In genomic region chr18:79581406-79581805, GRCh38 we compare ENCODE assay signal across 12 cellular contexts.
"Had no signal": no experiment of that assay in that cellular context is flagged by ENCODE, and none has a peak within 500 bp of the region (broad histone marks: within the 10 kb centered on the region; RNA-seq: fewer than 3 reads in every experiment).

No MANE protein-coding gene starts in this region.

- H2AFZ ChIP-seq: neural progenitor cell had no signal

- H3K9me3 ChIP-seq: esophagus muscularis mucosa, testis had no signal

- H3K27ac ChIP-seq: dorsolateral prefrontal cortex, esophagus muscularis mucosa, neural progenitor cell, testis had no signal

- H3K4me1 ChIP-seq: neural progenitor cell had no signal

- H3K27me3 ChIP-seq: dorsolateral prefrontal cortex, esophagus muscularis mucosa, neural progenitor cell, testis had no signal

- H3K36me3 ChIP-seq: esophagus muscularis mucosa, neural progenitor cell had no signal

- H3K9ac ChIP-seq: neural progenitor cell had no signal

- ATAC-seq: activated CD8-positive, alpha-beta T cell treated with anti-CD3 and anti-CD28 coated beads for 36 hours; left lobe of liver had no signal

- H3K4me2 ChIP-seq: neural progenitor cell had no signal

- H3K4me3 ChIP-seq: dorsolateral prefrontal cortex, esophagus muscularis mucosa, neural progenitor cell, testis had no signal

- DNase-seq: activated CD4-positive, alpha-beta T cell treated with anti-CD3 and anti-CD28 coated beads for 4 hours; activated CD8-positive, alpha-beta T cell treated with anti-CD3 and anti-CD28 coated beads for 36 hours; anterior cingulate cortex; glutamatergic neuron; mesenchymal stem cell; stimulated activated CD4-positive, alpha-beta T cell treated with anti-CD3 and anti-CD28 coated beads, Interleukin-15, amount 100 ng/mL, for 24 hours; stimulated activated CD4-positive, alpha-beta T cell treated with anti-CD3 and anti-CD28 coated beads, Interleukin-4, amount 100 ng/mL, for 24 hours; testis had no signal
